In the genomic region with DNA sequence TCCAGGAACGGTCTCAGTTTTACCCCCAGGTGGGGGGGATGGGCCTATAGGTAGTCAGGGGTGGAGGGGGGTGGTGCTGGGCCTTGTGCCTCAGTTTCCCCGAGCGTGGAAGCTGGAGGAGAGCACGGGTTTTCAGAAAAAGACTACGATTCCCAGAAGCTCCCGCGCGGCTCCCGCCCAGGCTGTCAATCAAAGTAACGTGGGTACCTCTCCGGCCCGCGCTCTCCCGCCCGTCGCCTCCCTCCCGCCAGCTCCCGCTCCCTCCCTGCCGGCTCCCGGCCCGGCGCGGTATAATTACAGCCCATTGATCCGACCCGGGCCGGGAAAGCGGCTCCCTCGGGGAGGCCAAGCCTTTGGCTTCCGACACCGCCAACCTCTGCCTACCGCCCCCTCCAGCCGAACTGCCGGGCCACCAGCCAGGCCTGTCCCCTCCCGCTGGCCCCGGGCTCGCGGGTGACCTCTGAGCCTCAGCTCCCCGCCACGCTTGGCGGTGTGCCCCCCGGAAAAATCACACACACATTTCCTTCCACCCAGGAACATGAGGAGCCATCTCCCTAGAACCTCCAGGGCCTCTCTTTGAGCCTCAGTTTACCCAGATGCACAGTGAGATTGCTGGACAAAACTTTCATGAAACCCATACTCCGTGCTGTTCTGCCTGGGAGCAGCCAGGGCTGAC, we compare ENCODE assay signal across 1 cellular context.
TF ChIP-seq lines count a peak whose summit lies in the region.

No MANE protein-coding gene starts in this region.

TF ChIP-seq in K562, 482 proteins besides CTCF, POLR2A, EP300 and RAD21 (continued from another document):
- TF ChIP-seq ZNF282 (CRISPR knock-in tag; IDR thresholded peaks at IDR 0.05) (peak; percentile 95; the same call in 1 of the 2 replicates), ZNF143 (CRISPR knock-in tag; IDR thresholded peaks at IDR 0.05) (peak; percentile 88), SMAD2 (IDR thresholded peaks at IDR 0.05; ENCODE audit: low read depth, low read length) (no peak), ESRRA (IDR thresholded peaks at IDR 0.05; ENCODE audit: borderline replicate concordance, low read depth) (peak; percentile 79), PCBP1 (IDR thresholded peaks at IDR 0.05; ENCODE audit: low read depth, low read length, poor library complexity, severe bottlenecking) (no peak), BRD9 (IDR thresholded peaks at IDR 0.05; ENCODE audit: low read depth, partially characterized antibody) (peak; percentile 73), ADNP (tag; IDR thresholded peaks at IDR 0.05) (peak; percentile 98), ZBTB26 (CRISPR knock-in tag; IDR thresholded peaks at IDR 0.05) (no peak)
